17 cellular contexts compared by ENCODE assay signal in genomic region chr3:129489258-129489657, GRCh38. TPM values are rescaled to one million over a fixed set of nuclear protein-coding genes. Genes with fewer than 3 reads are reported as not detected.
"Had no signal": no experiment of that assay in that cellular context is flagged by ENCODE, and none has a peak within 500 bp of the region (broad histone marks: within the 10 kb centered on the region; RNA-seq: fewer than 3 reads in every experiment).

No MANE protein-coding gene starts in this region.

RNA-seq across cellular contexts. Expression of gene RHO, which starts 39.2 kb away (rescaled TPM):
- total RNA-seq: activated CD4-positive, alpha-beta memory T cell treated with anti-CD3 and anti-CD28 coated beads, Interleukin-2, amount 10 ng/mL, durations not matched to agents 7 days and 5 days; activated CD4-positive, alpha-beta T cell treated with anti-CD3 and anti-CD28 coated beads, Interleukin-2, amount 10 ng/mL, durations not matched to agents 7 days and 5 days; activated naive CD8-positive, alpha-beta T cell treated with anti-CD3 and anti-CD28 coated beads, Interleukin-2, amount 10 ng/mL, durations not matched to agents 7 days and 5 days; esophagus muscularis mucosa; foreskin keratinocyte; glomerular endothelial cell; heart right ventricle; kidney epithelial cell; lower leg skin; natural killer cell; right cardiac atrium; skeletal muscle tissue; T-helper 17 cell; thoracic aorta; upper lobe of left lung had no signal
- polyA plus RNA-seq: foreskin keratinocyte, heart right ventricle, right cardiac atrium had no signal

RNA-seq across cellular contexts. Expression of gene H1-8, which starts 53.7 kb away (rescaled TPM):
- total RNA-seq: activated CD4-positive, alpha-beta memory T cell treated with anti-CD3 and anti-CD28 coated beads, Interleukin-2, amount 10 ng/mL, durations not matched to agents 7 days and 5 days; activated CD4-positive, alpha-beta T cell treated with anti-CD3 and anti-CD28 coated beads, Interleukin-2, amount 10 ng/mL, durations not matched to agents 7 days and 5 days; activated naive CD8-positive, alpha-beta T cell treated with anti-CD3 and anti-CD28 coated beads, Interleukin-2, amount 10 ng/mL, durations not matched to agents 7 days and 5 days; endodermal cell; esophagus muscularis mucosa; foreskin keratinocyte; glomerular endothelial cell; heart right ventricle; kidney epithelial cell; lower leg skin; natural killer cell; omental fat pad; right cardiac atrium; skeletal muscle tissue; T-helper 17 cell; thoracic aorta; upper lobe of left lung had no signal
- polyA plus RNA-seq: foreskin keratinocyte, heart right ventricle, right cardiac atrium had no signal
